8 cellular contexts compared by ENCODE assay signal in the genomic region with DNA sequence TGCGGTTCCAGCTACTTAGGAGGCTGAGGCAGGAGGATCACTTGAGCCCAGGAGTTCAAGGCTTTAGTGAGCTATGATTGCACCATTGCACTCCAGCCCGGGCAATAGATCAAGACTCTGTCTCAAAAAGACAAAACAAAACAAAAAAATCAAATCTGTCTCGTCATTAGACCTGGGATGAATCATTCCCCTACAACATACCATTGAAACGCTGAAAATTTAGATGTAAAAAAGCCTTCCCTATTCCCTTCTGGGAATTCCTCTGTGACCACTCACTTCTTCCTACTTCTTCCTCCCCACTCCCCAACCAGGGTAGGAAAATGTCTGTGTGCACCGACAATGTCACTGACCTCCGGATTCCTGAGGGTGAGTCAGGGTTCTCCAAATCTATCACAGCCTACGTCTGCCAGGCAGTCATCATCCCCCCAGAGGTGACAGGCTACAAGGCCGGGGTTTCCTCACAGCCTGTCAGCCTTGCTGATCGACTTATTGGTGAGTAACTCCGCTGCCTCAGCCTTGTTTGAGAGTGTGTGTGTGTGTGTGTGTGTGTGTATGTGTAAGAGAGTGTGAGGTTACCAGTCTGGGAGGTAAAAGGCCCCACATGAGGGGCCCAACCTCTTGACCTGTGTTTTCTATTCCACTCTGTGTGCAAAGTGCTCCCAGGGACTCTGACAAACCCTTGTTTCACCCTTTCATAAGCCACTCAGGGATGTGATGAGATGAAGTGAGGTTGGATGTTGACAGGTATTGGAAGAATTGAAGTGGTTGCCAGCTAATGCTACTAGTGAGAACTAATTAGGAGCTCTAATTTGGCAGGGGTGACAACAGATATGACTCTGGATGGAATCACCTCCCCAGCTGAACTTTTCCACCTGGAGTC. TPM values are rescaled to one million over a fixed set of nuclear protein-coding genes. Genes with fewer than 3 reads are reported as not detected.
DNase-seq lines count a peak whose midpoint lies in the region; TF ChIP-seq lines count a peak whose summit lies in the region.

No MANE protein-coding gene starts in this region.

- no peaks in the 10 kb centered on the region for H3K36me3 ChIP-seq in spleen

- peak; percentile 4 for DNase-seq in stimulated activated naive CD4-positive, alpha-beta T cell treated with Interleukin-2 at 50 U/mL for 16 hours (lab: John Stamatoyannopoulos, UW)
- DNase-seq in stimulated activated naive CD4-positive, alpha-beta T cell (lab: John Stamatoyannopoulos, UW): no peak
- DNase-seq in astrocyte of the cerebellum (ENCODE audit: low read depth) (peak; percentile 75), kidney glomerular epithelial cell (lab: John Stamatoyannopoulos, UW) (peak; percentile 99), COLO668 (lab: John Stamatoyannopoulos, UW; ENCODE audit: unreplicated experiment) (no peak), spleen (no peak), DMS 273 (lab: John Stamatoyannopoulos, UW; ENCODE audit: unreplicated experiment) (no peak), GM19240 (ENCODE audit: insufficient read length, low spot score) (no peak)

- TF ChIP-seq CTCF in astrocyte of the cerebellum (IDR thresholded peaks at IDR 0.05; ENCODE audit: low read depth, low read length, missing control alignments) (no peak), spleen (IDR thresholded peaks at IDR 0.05 in 8 of 11, conservative IDR thresholded peaks at IDR 0.05 in 3 of 11) (no peak)

- H3K4me3 ChIP-seq in astrocyte of the cerebellum (ENCODE audit: low read depth, low read length) (no peak overlapping the region), spleen (no peak overlapping the region)

- no peaks in the 10 kb centered on the region for H3K27me3 ChIP-seq in spleen (replicated peaks in 1 of 7)

- peaks cover 4 to 30% (median 20%) of the 10 kb centered on the region in 6 donors for H3K4me1 ChIP-seq in spleen

- H3K27ac ChIP-seq in spleen: no peak overlapping the region

- in situ Hi-C loops in astrocyte of the cerebellum (cut with HindIII; ENCODE audit: low sequenced_read_pairs): no loop called here

- no peak for TF ChIP-seq POLR2A in spleen (IDR thresholded peaks at IDR 0.05)

- intact Hi-C loops in spleen (cut with DNase I; ENCODE audit: low total_unique reads): no loop called here

- H3K9me3 ChIP-seq in spleen: no peaks in the 10 kb centered on the region

- 46 to 72% (median 66%) methylated on average over 10 of the region's 10 CpGs for WGBS in spleen, 5 donors

RNA-seq across cellular contexts. Expression of gene SARS1, which starts 16.3 kb away (rescaled TPM):
- total RNA-seq in spleen: 100 to 1,000 TPM in 3 of 7 donors, 10 to 100 TPM in 4; 98.5 to 138 (median 99.4) TPM
- 10 to 100 TPM; 47.2 to 63.2 (median 50.1) TPM for polyA plus RNA-seq in spleen

RNA-seq across cellular contexts. Expression of gene CELSR2, which starts 51.9 kb away (rescaled TPM):
- total RNA-seq in spleen: 1 to 10 TPM in 5 of 7 donors, under 1 TPM in 2; 0.79 to 2.9 (median 1.4) TPM
- polyA plus RNA-seq in spleen: under 1 TPM; 0.20 to 0.54 (median 0.46) TPM

Comparison
In these comparisons a context has a peak if more than half of its experiments do, and no peak if none do; other contexts are left out.
1. DNase-seq: peak in stimulated activated naive CD4-positive, alpha-beta T cell treated with Interleukin-2 at 50 U/mL for 16 hours (single experiment), astrocyte of the cerebellum (single experiment) and kidney glomerular epithelial cell (single experiment); none in stimulated activated naive CD4-positive, alpha-beta T cell (0 of 6), COLO668 (single experiment), spleen (single experiment), DMS 273 (single experiment) and GM19240 (single experiment).